8 cellular contexts compared by ENCODE assay signal in the genomic region with DNA sequence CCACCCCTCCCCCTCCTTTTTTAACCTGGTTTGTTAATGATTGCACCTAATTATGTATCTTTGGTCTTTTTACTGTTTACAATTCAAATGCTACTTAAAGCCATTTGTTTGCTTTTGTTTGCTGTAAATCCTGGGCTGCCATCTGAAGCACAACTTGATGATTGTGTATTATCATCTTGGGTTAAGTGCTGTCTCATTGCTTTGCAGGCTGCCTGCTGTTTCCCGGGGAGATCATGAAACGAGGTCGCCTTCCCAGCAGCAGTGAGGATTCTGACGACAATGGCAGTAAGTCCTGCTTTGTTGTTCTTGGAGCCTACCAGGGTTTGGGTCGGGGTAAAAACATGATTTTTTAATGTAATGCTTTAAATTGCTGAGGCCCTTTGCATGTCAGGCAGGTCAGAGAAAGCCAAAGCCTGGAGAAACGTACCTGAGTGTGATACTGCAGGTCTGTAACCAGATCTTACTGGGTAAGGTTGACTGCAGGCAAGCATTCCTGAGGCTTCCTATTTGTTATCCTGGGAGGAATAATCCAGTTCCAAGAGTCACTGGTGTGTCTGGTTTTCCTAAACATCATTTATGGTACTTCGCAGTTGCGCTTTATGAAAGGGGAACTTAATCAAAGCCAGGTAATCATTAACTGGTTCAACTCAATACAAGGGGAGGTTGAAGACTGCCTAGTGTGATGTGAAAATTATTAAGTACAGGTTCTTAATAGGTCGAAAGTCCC. TPM values are rescaled to one million over a fixed set of nuclear protein-coding genes. Genes with fewer than 3 reads are reported as not detected.
A peak's percentile ranks its signal among the peaks of the same experiment; 100 is the strongest.
DNase-seq lines count a peak whose midpoint lies in the region; ATAC-seq and TF ChIP-seq lines count a peak whose summit lies in the region.

No MANE protein-coding gene starts in this region.

- H3K9me3 ChIP-seq in WERI-Rb-1 (ENCODE audit: severe bottlenecking) (no peaks in the 10 kb centered on the region), mesodermal cell (ENCODE audit: control insufficient read depth, low read length) (peaks cover 3% of the 10 kb centered on the region)

- DNase-seq in WERI-Rb-1 (peak; percentile 42), KG1 (lab: John Stamatoyannopoulos, UW) (no peak), germinal center (ENCODE audit: low spot score) (no peak), RPMI8226 (no peak)

- 43 to 44% methylated on average over 6 to 8 of the region's 9 CpGs for WGBS in mesodermal cell (ENCODE audit: insufficient coverage in 2 of 2), 2 experiments

- H3K27ac ChIP-seq in WERI-Rb-1 = no peak overlapping the region; the same call in 1 of the 2 replicates
- H3K27ac ChIP-seq in mesodermal cell (ENCODE audit: low read depth, low read length, severe bottlenecking) = peak overlapping the region; percentile 50

- ATAC-seq in GM18868 (IDR thresholded peaks at IDR 0.05; ENCODE audit: unreplicated experiment) (peak; percentile 19), HG02970 (IDR thresholded peaks at IDR 0.05; ENCODE audit: low FRiP score, unreplicated experiment) (peak; percentile 54), esophagus mucosa (no peak)

- no peaks in the 10 kb centered on the region for H3K27me3 ChIP-seq in WERI-Rb-1 (ENCODE audit: insufficient read depth, low read depth, severe bottlenecking)

- TF ChIP-seq CTCF in WERI-Rb-1 (IDR thresholded peaks at IDR 0.05; ENCODE audit: low read depth, low read length) = no peak

- H3K36me3 ChIP-seq in WERI-Rb-1 = peaks cover 59% of the 10 kb centered on the region
- peaks cover 65% of the 10 kb centered on the region for H3K36me3 ChIP-seq in mesodermal cell (ENCODE audit: control insufficient read depth, insufficient read depth, low read length)

- H3K4me1 ChIP-seq in mesodermal cell (ENCODE audit: control insufficient read depth, insufficient read depth, low read length, poor library complexity, severe bottlenecking) = peaks cover 9% of the 10 kb centered on the region

- H3K4me3 ChIP-seq in WERI-Rb-1 (ENCODE audit: low read depth, low read length) (no peak overlapping the region), mesodermal cell (ENCODE audit: extremely low read depth, insufficient read depth, low read length, poor library complexity, severe bottlenecking) (no peak overlapping the region)

RNA-seq across cellular contexts. Expression of a gene that starts 22.2 kb away (rescaled TPM):
- 21.6 TPM for polyA plus RNA-seq in mesodermal cell (2013, experiment 1 of 2)
- polyA plus RNA-seq in mesodermal cell (2013, experiment 2 of 2) = 22.9 TPM
- 9.8 TPM for total RNA-seq in esophagus mucosa
